ENCODE assay signal across 1 cellular context in the genomic region with DNA sequence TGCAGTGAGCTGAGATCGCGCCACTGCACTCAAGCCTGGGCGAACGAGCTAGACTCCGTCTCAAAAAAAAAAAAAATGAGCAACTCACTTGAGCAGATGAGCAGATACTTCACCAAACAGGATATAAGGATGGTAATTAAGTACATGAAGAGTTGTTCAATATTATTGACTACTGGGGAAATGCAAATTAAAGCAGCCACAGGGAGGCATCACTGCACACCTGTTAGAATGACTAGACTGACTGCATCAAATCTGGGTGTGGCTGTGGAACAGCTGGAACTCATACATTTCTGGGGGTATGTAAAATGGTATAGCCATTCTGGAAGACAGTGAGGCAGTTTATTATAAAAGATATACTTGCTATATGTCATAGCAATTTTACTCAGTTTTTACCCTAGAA.
TF ChIP-seq lines count a peak whose summit lies in the region.

No MANE protein-coding gene starts in this region.

TF ChIP-seq in GM12878, 131 proteins besides CTCF, POLR2A, EP300 and RAD21 (continued from another document):
- TF ChIP-seq, protein P1, sequence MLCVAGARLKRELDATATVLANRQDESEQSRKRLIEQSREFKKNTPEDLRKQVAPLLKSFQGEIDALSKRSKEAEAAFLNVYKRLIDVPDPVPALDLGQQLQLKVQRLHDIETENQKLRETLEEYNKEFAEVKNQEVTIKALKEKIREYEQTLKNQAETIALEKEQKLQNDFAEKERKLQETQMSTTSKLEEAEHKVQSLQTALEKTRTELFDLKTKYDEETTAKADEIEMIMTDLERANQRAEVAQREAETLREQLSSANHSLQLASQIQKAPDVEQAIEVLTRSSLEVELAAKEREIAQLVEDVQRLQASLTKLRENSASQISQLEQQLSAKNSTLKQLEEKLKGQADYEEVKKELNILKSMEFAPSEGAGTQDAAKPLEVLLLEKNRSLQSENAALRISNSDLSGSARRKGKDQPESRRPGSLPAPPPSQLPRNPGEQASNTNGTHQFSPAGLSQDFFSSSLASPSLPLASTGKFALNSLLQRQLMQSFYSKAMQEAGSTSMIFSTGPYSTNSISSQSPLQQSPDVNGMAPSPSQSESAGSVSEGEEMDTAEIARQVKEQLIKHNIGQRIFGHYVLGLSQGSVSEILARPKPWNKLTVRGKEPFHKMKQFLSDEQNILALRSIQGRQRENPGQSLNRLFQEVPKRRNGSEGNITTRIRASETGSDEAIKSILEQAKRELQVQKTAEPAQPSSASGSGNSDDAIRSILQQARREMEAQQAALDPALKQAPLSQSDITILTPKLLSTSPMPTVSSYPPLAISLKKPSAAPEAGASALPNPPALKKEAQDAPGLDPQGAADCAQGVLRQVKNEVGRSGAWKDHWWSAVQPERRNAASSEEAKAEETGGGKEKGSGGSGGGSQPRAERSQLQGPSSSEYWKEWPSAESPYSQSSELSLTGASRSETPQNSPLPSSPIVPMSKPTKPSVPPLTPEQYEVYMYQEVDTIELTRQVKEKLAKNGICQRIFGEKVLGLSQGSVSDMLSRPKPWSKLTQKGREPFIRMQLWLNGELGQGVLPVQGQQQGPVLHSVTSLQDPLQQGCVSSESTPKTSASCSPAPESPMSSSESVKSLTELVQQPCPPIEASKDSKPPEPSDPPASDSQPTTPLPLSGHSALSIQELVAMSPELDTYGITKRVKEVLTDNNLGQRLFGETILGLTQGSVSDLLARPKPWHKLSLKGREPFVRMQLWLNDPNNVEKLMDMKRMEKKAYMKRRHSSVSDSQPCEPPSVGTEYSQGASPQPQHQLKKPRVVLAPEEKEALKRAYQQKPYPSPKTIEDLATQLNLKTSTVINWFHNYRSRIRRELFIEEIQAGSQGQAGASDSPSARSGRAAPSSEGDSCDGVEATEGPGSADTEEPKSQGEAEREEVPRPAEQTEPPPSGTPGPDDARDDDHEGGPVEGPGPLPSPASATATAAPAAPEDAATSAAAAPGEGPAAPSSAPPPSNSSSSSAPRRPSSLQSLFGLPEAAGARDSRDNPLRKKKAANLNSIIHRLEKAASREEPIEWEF (IDR thresholded peaks at IDR 0.05; ENCODE audit: insufficient replicate concordance, low read depth, low read length), result no peak
- no peak for TF ChIP-seq ETV6 (conservative IDR thresholded peaks at IDR 0.05 in 1 of 2, IDR thresholded peaks at IDR 0.05 in 1 of 2; ENCODE audit: borderline replicate concordance in 1 of 2, low read depth in 1 of 2)
- TF ChIP-seq TARDBP (IDR thresholded peaks at IDR 0.05; ENCODE audit: borderline replicate concordance), result no peak
- no peak for TF ChIP-seq JUND (IDR thresholded peaks at IDR 0.05; ENCODE audit: low read depth, low read length)
- TF ChIP-seq, protein P2, sequence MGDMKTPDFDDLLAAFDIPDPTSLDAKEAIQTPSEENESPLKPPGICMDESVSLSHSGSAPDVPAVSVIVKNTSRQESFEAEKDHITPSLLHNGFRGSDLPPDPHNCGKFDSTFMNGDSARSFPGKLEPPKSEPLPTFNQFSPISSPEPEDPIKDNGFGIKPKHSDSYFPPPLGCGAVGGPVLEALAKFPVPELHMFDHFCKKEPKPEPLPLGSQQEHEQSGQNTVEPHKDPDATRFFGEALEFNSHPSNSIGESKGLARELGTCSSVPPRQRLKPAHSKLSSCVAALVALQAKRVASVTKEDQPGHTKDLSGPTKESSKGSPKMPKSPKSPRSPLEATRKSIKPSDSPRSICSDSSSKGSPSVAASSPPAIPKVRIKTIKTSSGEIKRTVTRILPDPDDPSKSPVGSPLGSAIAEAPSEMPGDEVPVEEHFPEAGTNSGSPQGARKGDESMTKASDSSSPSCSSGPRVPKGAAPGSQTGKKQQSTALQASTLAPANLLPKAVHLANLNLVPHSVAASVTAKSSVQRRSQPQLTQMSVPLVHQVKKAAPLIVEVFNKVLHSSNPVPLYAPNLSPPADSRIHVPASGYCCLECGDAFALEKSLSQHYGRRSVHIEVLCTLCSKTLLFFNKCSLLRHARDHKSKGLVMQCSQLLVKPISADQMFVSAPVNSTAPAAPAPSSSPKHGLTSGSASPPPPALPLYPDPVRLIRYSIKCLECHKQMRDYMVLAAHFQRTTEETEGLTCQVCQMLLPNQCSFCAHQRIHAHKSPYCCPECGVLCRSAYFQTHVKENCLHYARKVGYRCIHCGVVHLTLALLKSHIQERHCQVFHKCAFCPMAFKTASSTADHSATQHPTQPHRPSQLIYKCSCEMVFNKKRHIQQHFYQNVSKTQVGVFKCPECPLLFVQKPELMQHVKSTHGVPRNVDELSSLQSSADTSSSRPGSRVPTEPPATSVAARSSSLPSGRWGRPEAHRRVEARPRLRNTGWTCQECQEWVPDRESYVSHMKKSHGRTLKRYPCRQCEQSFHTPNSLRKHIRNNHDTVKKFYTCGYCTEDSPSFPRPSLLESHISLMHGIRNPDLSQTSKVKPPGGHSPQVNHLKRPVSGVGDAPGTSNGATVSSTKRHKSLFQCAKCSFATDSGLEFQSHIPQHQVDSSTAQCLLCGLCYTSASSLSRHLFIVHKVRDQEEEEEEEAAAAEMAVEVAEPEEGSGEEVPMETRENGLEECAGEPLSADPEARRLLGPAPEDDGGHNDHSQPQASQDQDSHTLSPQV (IDR thresholded peaks at IDR 0.05), result no peak
- no peak for TF ChIP-seq ASH2L (IDR thresholded peaks at IDR 0.05; ENCODE audit: borderline replicate concordance, low read depth)
- TF ChIP-seq PAX8 (IDR thresholded peaks at IDR 0.05), result no peak
- TF ChIP-seq, protein P3, sequence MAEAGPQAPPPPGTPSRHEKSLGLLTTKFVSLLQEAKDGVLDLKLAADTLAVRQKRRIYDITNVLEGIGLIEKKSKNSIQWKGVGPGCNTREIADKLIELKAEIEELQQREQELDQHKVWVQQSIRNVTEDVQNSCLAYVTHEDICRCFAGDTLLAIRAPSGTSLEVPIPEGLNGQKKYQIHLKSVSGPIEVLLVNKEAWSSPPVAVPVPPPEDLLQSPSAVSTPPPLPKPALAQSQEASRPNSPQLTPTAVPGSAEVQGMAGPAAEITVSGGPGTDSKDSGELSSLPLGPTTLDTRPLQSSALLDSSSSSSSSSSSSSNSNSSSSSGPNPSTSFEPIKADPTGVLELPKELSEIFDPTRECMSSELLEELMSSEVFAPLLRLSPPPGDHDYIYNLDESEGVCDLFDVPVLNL (IDR thresholded peaks at IDR 0.05; ENCODE audit: low read depth, low read length), result no peak
- TF ChIP-seq, protein P4, sequence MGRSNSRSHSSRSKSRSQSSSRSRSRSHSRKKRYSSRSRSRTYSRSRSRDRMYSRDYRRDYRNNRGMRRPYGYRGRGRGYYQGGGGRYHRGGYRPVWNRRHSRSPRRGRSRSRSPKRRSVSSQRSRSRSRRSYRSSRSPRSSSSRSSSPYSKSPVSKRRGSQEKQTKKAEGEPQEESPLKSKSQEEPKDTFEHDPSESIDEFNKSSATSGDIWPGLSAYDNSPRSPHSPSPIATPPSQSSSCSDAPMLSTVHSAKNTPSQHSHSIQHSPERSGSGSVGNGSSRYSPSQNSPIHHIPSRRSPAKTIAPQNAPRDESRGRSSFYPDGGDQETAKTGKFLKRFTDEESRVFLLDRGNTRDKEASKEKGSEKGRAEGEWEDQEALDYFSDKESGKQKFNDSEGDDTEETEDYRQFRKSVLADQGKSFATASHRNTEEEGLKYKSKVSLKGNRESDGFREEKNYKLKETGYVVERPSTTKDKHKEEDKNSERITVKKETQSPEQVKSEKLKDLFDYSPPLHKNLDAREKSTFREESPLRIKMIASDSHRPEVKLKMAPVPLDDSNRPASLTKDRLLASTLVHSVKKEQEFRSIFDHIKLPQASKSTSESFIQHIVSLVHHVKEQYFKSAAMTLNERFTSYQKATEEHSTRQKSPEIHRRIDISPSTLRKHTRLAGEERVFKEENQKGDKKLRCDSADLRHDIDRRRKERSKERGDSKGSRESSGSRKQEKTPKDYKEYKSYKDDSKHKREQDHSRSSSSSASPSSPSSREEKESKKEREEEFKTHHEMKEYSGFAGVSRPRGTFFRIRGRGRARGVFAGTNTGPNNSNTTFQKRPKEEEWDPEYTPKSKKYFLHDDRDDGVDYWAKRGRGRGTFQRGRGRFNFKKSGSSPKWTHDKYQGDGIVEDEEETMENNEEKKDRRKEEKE (IDR thresholded peaks at IDR 0.05), result no peak
- no peak for TF ChIP-seq SUPT20H (IDR thresholded peaks at IDR 0.05; ENCODE audit: borderline replicate concordance, control insufficient read depth, low read depth, low read length)
- TF ChIP-seq BHLHE40 (IDR thresholded peaks at IDR 0.05; ENCODE audit: borderline replicate concordance in 1 of 2, low read depth in 2 of 2, low read length in 1 of 2), result no peak
- no peak for TF ChIP-seq RUNX3 (IDR thresholded peaks at IDR 0.05; ENCODE audit: low read length)
- TF ChIP-seq RFX5 (IDR thresholded peaks at IDR 0.05; ENCODE audit: low read depth, low read length), result no peak
- no peak for TF ChIP-seq ZBED1 (IDR thresholded peaks at IDR 0.05; ENCODE audit: borderline replicate concordance)
TF ChIP-seq in GM12878: peak in this region for 0.
